ENCODE assay signal across 11 cellular contexts in the genomic region with DNA sequence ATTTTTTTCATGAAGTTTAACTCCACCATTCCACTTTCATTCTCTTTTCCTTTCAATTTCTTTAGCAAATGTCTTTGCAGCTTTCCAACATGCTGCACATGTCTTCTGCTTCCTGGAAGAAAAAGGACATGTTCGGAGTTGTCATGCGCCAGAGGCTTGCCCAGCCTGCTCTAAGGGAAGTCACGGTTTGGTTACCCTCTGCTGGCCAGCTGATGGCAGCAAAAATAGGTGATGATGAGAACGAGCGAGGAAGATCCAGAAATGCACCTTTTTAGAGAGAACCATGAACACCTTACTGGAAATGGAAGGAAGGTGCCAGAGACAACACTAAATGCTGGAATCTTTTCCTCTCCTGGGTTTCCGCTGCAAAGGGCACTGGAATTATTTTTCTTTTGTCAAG. TPM values are rescaled to one million over a fixed set of nuclear protein-coding genes. Genes with fewer than 3 reads are reported as not detected.
DNase-seq lines count a peak whose midpoint lies in the region; ATAC-seq, FAIRE-seq and TF ChIP-seq lines count a peak whose summit lies in the region.
"Had no signal": no experiment of that assay in that cellular context is flagged by ENCODE, and none has a peak within 500 bp of the region (broad histone marks: within the 10 kb centered on the region; RNA-seq: fewer than 3 reads in every experiment).

No MANE protein-coding gene starts in this region.

- WGBS in H9 (ENCODE audit: extremely low coverage, insufficient read length, low lambda C conversion rate) = no CpG with 5 or more reads among the region's 6 CpGs

- no peaks in the 10 kb centered on the region; the same call in 1 of the 2 replicates for H3F3A ChIP-seq in MM.1S (ENCODE audit: insufficient read depth, low read length)

- peaks cover 10% of the 10 kb centered on the region for H3K4me1 Mint-ChIP-seq in osteocyte (ENCODE audit: unreplicated experiment)
- peaks cover 15 to 16% of the 10 kb centered on the region in 2 experiments for H3K4me1 Mint-ChIP-seq in H9

- H2BK5ac ChIP-seq in H9 (ENCODE audit: insufficient read length, low read length) = no peak overlapping the region

- H2BK12ac ChIP-seq in H9 (ENCODE audit: insufficient read length, low read depth, low read length) = no peak overlapping the region

- H3K9me3 ChIP-seq in MM.1S (replicated peaks; ENCODE audit: insufficient read depth, low read length) (no peaks in the 10 kb centered on the region), H9 (ENCODE audit: control insufficient read depth, low read depth, low read length) (peaks cover 4% of the 10 kb centered on the region)

- H3K27me3 Mint-ChIP-seq in osteocyte (ENCODE audit: unreplicated experiment) = no peaks in the 10 kb centered on the region
- H3K27me3 Mint-ChIP-seq in H9 (ENCODE audit: low read depth) = no peaks in the 10 kb centered on the region; the same call in none of the 2 replicates
- H3K27me3 Mint-ChIP-seq: activated T-cell treated with anti-CD3 and anti-CD28 coated beads, Interleukin-2, amount 50 U/mL, for 24 hours had no signal

- TF ChIP-seq CTCF in osteocyte (IDR thresholded peaks at IDR 0.05) = no peak
- TF ChIP-seq CTCF in MM.1S (IDR thresholded peaks at IDR 0.05; ENCODE audit: low read length) = no peak
- TF ChIP-seq CTCF in H9 (conservative IDR thresholded peaks at IDR 0.05) = no peak; the same call in 2 of the 3 replicates

- H3K27ac Mint-ChIP-seq in osteocyte (ENCODE audit: unreplicated experiment) (no peak overlapping the region), H9 (peak overlapping the region in 1 of 3 experiments; percentile 84; a peak in 2 of 7 replicates)
- H3K27ac Mint-ChIP-seq: activated T-cell treated with anti-CD3 and anti-CD28 coated beads, Interleukin-2, amount 50 U/mL, for 24 hours had no signal

- ATAC-seq in left lobe of liver = peak; percentile 75
- ATAC-seq: Right ventricle myocardium inferior had no signal

- FAIRE-seq in GM18507 (lab: Jason Lieb, UNC) = no peak

- H2BK15ac ChIP-seq in H9 (ENCODE audit: low read depth, low read length) = no peak overlapping the region

- no peak overlapping the region for H2BK120ac ChIP-seq in H9 (ENCODE audit: low read depth, low read length, poor library complexity, severe bottlenecking)

- no peaks in the 10 kb centered on the region for H3K9me2 ChIP-seq in MM.1S (replicated peaks; ENCODE audit: insufficient read depth, low read length)

- H4K8ac ChIP-seq in H9 (replicated peaks; ENCODE audit: insufficient read length, low read depth, low read length) = no peak overlapping the region

- H4K91ac ChIP-seq in H9 (ENCODE audit: insufficient read length, low read depth, low read length) = no peak overlapping the region

- H4K20me1 ChIP-seq in MM.1S (ENCODE audit: insufficient read depth, low read length) = no peaks in the 10 kb centered on the region
- H4K20me1 ChIP-seq in H9 (ENCODE audit: control insufficient read depth, insufficient read depth, insufficient read length) = no peaks in the 10 kb centered on the region

- H3K4me3 Mint-ChIP-seq in osteocyte (ENCODE audit: unreplicated experiment) (no peak overlapping the region), H9 (no peak overlapping the region; a peak in 1 of 5 replicates)
- H3K4me3 Mint-ChIP-seq: activated T-cell treated with anti-CD3 and anti-CD28 coated beads, Interleukin-2, amount 50 U/mL, for 24 hours had no signal

- no peak overlapping the region for H3K14ac ChIP-seq in H9 (ENCODE audit: insufficient read depth, low read length)

- H3K23me2 ChIP-seq in H9 (ENCODE audit: insufficient read length, low read depth, low read length, poor library complexity, severe bottlenecking) = peaks cover 2% of the 10 kb centered on the region

- H2BK20ac ChIP-seq in H9 (ENCODE audit: low read depth, low read length, poor library complexity, severe bottlenecking) = no peak overlapping the region

- no peaks in the 10 kb centered on the region for H3K36me3 ChIP-seq in MM.1S (replicated peaks; ENCODE audit: insufficient read depth, low read length)

- no peak overlapping the region for H3K4ac ChIP-seq in H9 (ENCODE audit: low read depth, low read length)

- no peak overlapping the region for H3K23ac ChIP-seq in H9 (ENCODE audit: insufficient read length, low read depth, low read length)

- H3K9me3 Mint-ChIP-seq in osteocyte (ENCODE audit: unreplicated experiment) (no peaks in the 10 kb centered on the region), H9 (peaks cover 10 to 12% of the 10 kb centered on the region in 2 experiments; a peak in 3 of 5 replicates)
- H3K9me3 Mint-ChIP-seq: activated T-cell treated with anti-CD3 and anti-CD28 coated beads, Interleukin-2, amount 50 U/mL, for 24 hours had no signal

- no peak overlapping the region for H3K56ac ChIP-seq in H9 (ENCODE audit: insufficient read length, low read depth, low read length)

- no peak overlapping the region for H4K5ac ChIP-seq in H9 (ENCODE audit: insufficient read length, low read depth, low read length)

- H3K18ac ChIP-seq in H9 (ENCODE audit: insufficient read length, low read depth, low read length) = no peak overlapping the region

- H2AK5ac ChIP-seq in H9 (ENCODE audit: insufficient read length, low read length) = no peak overlapping the region

- H3T11ph ChIP-seq in H9 (ENCODE audit: low read length) = no peak overlapping the region

- 0 out of 2 replicates have a peak, but pooled peaks cover 4% of the 10 kb centered on the region for H3K27me3 ChIP-seq in MM.1S (replicated peaks; ENCODE audit: insufficient read depth, low read length)
- no peaks in the 10 kb centered on the region for H3K27me3 ChIP-seq in H9 (ENCODE audit: insufficient read depth, low read length)

- H2AFZ ChIP-seq in MM.1S (ENCODE audit: low read length) = no peak overlapping the region
- H2AFZ ChIP-seq in H9 (ENCODE audit: low read length) = no peak overlapping the region

- H3K4me1 ChIP-seq in MM.1S (ENCODE audit: low read length) = peaks cover 3% of the 10 kb centered on the region; the same call in 1 of the 2 replicates
- no peaks in the 10 kb centered on the region for H3K4me1 ChIP-seq in H9 (ENCODE audit: insufficient read depth, low read length)

- no peak overlapping the region for H3K9ac ChIP-seq in MM.1S (ENCODE audit: low read length)
- no peak overlapping the region for H3K9ac ChIP-seq in H9 (ENCODE audit: extremely low read depth, insufficient read length, low read length)

- H3K36me3 Mint-ChIP-seq in osteocyte (ENCODE audit: unreplicated experiment) (no peaks in the 10 kb centered on the region), H9 (ENCODE audit: insufficient read depth in 1 of 3, low read depth in 3 of 3) (peaks cover 6 to 13% (median 10%) of the 10 kb centered on the region in 3 experiments; a peak in 6 of 7 replicates)

- no peaks in the 10 kb centered on the region for H3K79me2 ChIP-seq in MM.1S (ENCODE audit: low read length)
- no peaks in the 10 kb centered on the region for H3K79me2 ChIP-seq in H9 (ENCODE audit: insufficient read depth, low read length)

- no peak overlapping the region for H3K4me2 ChIP-seq in MM.1S (ENCODE audit: low read depth, low read length)
- no peak overlapping the region for H3K4me2 ChIP-seq in H9 (ENCODE audit: insufficient read depth, insufficient read length, low read length)

- no peaks in the 10 kb centered on the region for H3K79me1 ChIP-seq in H9 (ENCODE audit: insufficient read depth, low read depth, low read length, poor library complexity, severe bottlenecking)

- H3K27ac ChIP-seq in MM.1S (ENCODE audit: low read length) (no peak overlapping the region), H9 (ENCODE audit: insufficient read length, low read depth, low read length) (no peak overlapping the region)

- H3K4me3 ChIP-seq in MM.1S (ENCODE audit: low read length) = no peak overlapping the region

- DNase-seq in COLO668 (lab: John Stamatoyannopoulos, UW; ENCODE audit: unreplicated experiment) (peak; percentile 40), GM18507 (ENCODE audit: extremely low spot score, insufficient read length, low read depth) (peak; percentile 17), SW480 (ENCODE audit: low spot score) (peak; percentile 59), left lobe of liver (ENCODE audit: low spot score) (peak; percentile 73), osteocyte (ENCODE audit: extremely low spot score, unreplicated experiment) (no peak), T1000 (lab: John Stamatoyannopoulos, UW) (no peak), MM.1S (no peak), H9 (no peak)
- DNase-seq: activated T-cell treated with anti-CD3 and anti-CD28 coated beads, Interleukin-2, amount 50 U/mL, for 24 hours; cerebellar nuclear complex had no signal

RNA-seq across cellular contexts. Expression of a gene that starts 4.9 kb away (rescaled TPM):
- total RNA-seq in left lobe of liver (7.7 TPM), osteocyte (13.9 and 14.6 TPM in 2 replicates), H9 (2021) (23.5 and 24.3 TPM in 2 replicates)

RNA-seq across cellular contexts. Expression of a gene that starts 29.3 kb away (rescaled TPM):
- total RNA-seq in left lobe of liver (99.9 TPM), osteocyte (84.1 and 90.4 TPM in 2 replicates), H9 (2021) (28.2 and 29.8 TPM in 2 replicates)

RNA-seq across cellular contexts. Expression of a gene that starts 36.8 kb away (rescaled TPM):
- total RNA-seq in left lobe of liver = 14.5 TPM
- 35.4 and 39.2 TPM in 2 replicates for total RNA-seq in osteocyte
- 60.4 and 62.8 TPM in 2 replicates for total RNA-seq in H9 (2021)

RNA-seq across cellular contexts. Expression of a gene that starts 44.0 kb away (rescaled TPM):
- total RNA-seq in left lobe of liver (42.6 TPM), osteocyte (93.7 and 101 TPM in 2 replicates), H9 (2021) (140 and 144 TPM in 2 replicates)

RNA-seq across cellular contexts. Expression of a gene that starts 56.5 kb away (rescaled TPM):
- total RNA-seq in left lobe of liver (17.7 TPM), osteocyte (73.3 and 77.8 TPM in 2 replicates), H9 (2021) (387 and 390 TPM in 2 replicates)

Comparison
In these comparisons a context has a peak if more than half of its experiments do, and no peak if none do; other contexts are left out.
1. DNase-seq: peak in COLO668 (single experiment), GM18507 (single experiment), SW480 (single experiment) and left lobe of liver (single experiment); none in osteocyte (single experiment), T1000 (single experiment), MM.1S (single experiment) and H9 (single experiment).